29 cellular contexts compared by ENCODE assay signal in genomic region chr15:83088876-83089275, GRCh38.
"Had no signal": no experiment of that assay in that cellular context is flagged by ENCODE, and none has a peak within 500 bp of the region (broad histone marks: within the 10 kb centered on the region; RNA-seq: fewer than 3 reads in every experiment).

No MANE protein-coding gene starts in this region.

- H3K4me1 ChIP-seq: ascending aorta, breast epithelium, colonic mucosa, esophagus squamous epithelium had no signal

- H3K36me3 ChIP-seq: ascending aorta, breast epithelium, cardiac muscle cell, colonic mucosa, esophagus squamous epithelium, WERI-Rb-1 had no signal

- H3K4me3 ChIP-seq: ascending aorta, breast epithelium, cardiac muscle cell, colonic mucosa, esophagus squamous epithelium had no signal

- H3K9me3 ChIP-seq: ascending aorta, breast epithelium, colonic mucosa, esophagus squamous epithelium had no signal

- H3K27ac ChIP-seq: ascending aorta, breast epithelium, cardiac muscle cell, colonic mucosa, epithelial cell of prostate, esophagus squamous epithelium, WERI-Rb-1 had no signal

- DNase-seq: activated B cell treated with CpG ODN at 0.5 μM for 24 hours; activated CD4-positive, alpha-beta memory T cell treated with anti-CD3 and anti-CD28 coated beads for 36 hours; activated CD4-positive, alpha-beta T cell treated with anti-CD3 and anti-CD28 coated beads for 36 hours; activated CD4-positive, alpha-beta T cell treated with anti-CD3 and anti-CD28 coated beads, Interleukin-2, amount 10 ng/mL, durations not matched to agents 24 days and 14 days; activated CD4-positive, CD25-positive, alpha-beta regulatory T cell treated with anti-CD3 and anti-CD28 coated beads, Interleukin-2, amount 50 U/mL, for 72 hours; activated CD8-positive, alpha-beta memory T cell treated with anti-CD3 and anti-CD28 coated beads, Interleukin-2, amount 10 ng/mL, durations not matched to agents 7 days and 5 days; activated CD8-positive, alpha-beta memory T cell treated with anti-CD3 and anti-CD28 coated beads, Interleukin-2, amount 50 U/mL, for 4 hours; activated CD8-positive, alpha-beta T cell treated with anti-CD3 and anti-CD28 coated beads, Interleukin-2, amount 10 ng/mL, durations not matched to agents 7 days and 5 days; activated gamma-delta T cell; activated naive CD4-positive, alpha-beta T cell; activated naive CD4-positive, alpha-beta T cell treated with anti-CD3 and anti-CD28 coated beads, Interleukin-2, amount 10 ng/mL, durations not matched to agents 7 days and 5 days; activated naive CD8-positive, alpha-beta T cell treated with anti-CD3 and anti-CD28 coated beads, Interleukin-2, amount 10 ng/mL, durations not matched to agents 7 days and 5 days; activated T-cell treated with anti-CD3 and anti-CD28 coated beads, Interleukin-2, amount 50 U/mL, for 1 hour; activated T-cell treated with anti-CD3 and anti-CD28 coated beads, Interleukin-2, amount 50 U/mL, for 48 hours; central memory CD4-positive, alpha-beta T cell; cerebellar nuclear complex; colonic mucosa; effector CD8-positive, alpha-beta T cell; esophagus squamous epithelium; foreskin melanocyte; head of caudate nucleus; T-helper 1 cell; T-helper 17 cell; T1000; WERI-Rb-1 had no signal

- H3K27me3 ChIP-seq: ascending aorta, breast epithelium, colonic mucosa, esophagus squamous epithelium had no signal
